ENCODE assay signal across 8 cellular contexts in the genomic region with DNA sequence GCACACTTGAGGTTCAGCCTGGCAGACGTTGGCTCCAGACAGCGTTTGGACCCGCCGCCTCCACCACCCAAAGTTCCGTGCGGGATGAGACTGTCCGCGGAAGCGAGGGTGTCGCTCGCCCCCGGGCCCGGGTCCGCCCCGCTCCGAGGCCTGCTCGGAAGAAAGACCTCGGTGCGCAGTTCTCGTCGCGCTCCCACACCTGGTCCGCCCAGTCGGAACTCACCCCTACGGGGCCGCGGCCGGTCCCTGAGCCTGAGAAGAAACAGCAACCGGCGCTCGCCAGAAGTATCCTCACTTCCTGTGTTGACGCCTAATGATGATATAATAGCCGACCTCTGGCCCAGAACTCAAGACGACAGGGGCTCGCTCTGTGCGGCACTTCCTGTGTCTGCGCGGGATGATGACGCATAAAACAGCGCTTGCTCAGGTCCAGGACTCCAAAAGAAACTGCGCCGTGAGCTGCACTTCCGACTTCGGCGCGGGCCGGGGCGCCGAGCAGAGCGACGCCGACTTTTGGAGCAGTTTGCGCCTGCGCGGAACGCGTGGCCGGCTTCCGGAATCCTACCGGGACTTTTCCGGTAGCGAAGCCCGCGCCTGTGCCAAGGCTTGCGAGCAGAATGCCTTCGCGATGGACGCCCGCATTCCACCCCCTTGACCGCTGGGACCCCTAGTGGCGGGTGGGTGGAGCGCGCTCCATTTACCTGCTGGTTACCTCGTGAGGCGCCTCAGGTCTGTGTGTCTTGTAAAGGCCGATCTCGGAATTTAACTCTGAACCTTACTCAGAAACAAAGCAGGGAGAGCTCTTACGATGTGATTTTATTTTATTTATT. TPM values are rescaled to one million over a fixed set of nuclear protein-coding genes. Genes with fewer than 3 reads are reported as not detected.
A peak's percentile ranks its signal among the peaks of the same experiment; 100 is the strongest.
DNase-seq lines count a peak whose midpoint lies in the region; ATAC-seq and TF ChIP-seq lines count a peak whose summit lies in the region.
"Not testable (repeated sequence)": the region's sequence is repeated elsewhere in the genome, so short reads cannot be mapped to it uniquely, and the experiment has no call there.

A gene (minus strand): TSS at position 323 of the 830 bp plus-strand sequence. CDS start 1,539 bp downstream, outside the sequence.

- DNase-seq in GM13977 (ENCODE audit: low spot score) = peak; percentile 97
- DNase-seq in NCI-H187 (lab: John Stamatoyannopoulos, UW) = peak; percentile 92 to 96
- peak; percentile 88 to 100 (median 99) for DNase-seq in T-helper 2 cell
- peak; percentile 98 to 99 (median 99) for DNase-seq in right cardiac atrium
- peak; percentile 99 for DNase-seq in putamen (ENCODE audit: low spot score)
- peak; percentile 98 to 99 for DNase-seq in vagina (ENCODE audit: extremely low spot score in 2 of 2)

- not testable (repeated sequence) for H3K9me3 ChIP-seq in right cardiac atrium (ENCODE audit: control insufficient read depth, low read length); vagina

- in situ Hi-C loops in GM13977 (cut with MboI; ENCODE audit: low pct_unique_long_range_greater_than_20kb, low sequenced_read_pairs, unreplicated experiment) = loop anchor here (5.0 kb wide), 1 partner anchor 67 kb away; a partner anchor contains a TSS

- ATAC-seq in HG02885 (IDR thresholded peaks at IDR 0.05; ENCODE audit: poor library complexity, unreplicated experiment) (peak; percentile 97), right cardiac atrium (peak; percentile 98)

- H3K27ac ChIP-seq in angular gyrus (ENCODE audit: low read depth, low read length) (peak within 1 kb of the TSS; percentile 77), right cardiac atrium (ENCODE audit: low read length) (peak within 1 kb of the TSS; percentile 75), vagina (peak within 1 kb of the TSS; percentile 79)

- peak within 1 kb of the TSS; percentile 58 for H3K4me3 ChIP-seq in right cardiac atrium (ENCODE audit: low read length)
- H3K4me3 ChIP-seq in vagina = peak within 1 kb of the TSS; percentile 63 to 65

- not testable (repeated sequence) for TF ChIP-seq CTCF in GM13977 (IDR thresholded peaks at IDR 0.05; ENCODE audit: extremely low read depth, insufficient read depth, missing control alignments)
- TF ChIP-seq CTCF in vagina (IDR thresholded peaks at IDR 0.05) = peak; percentile 11 to 25 (median 18)

- not testable (repeated sequence) for H3K27me3 ChIP-seq in right cardiac atrium (ENCODE audit: control insufficient read depth, insufficient read depth); vagina

- intact Hi-C loops in right cardiac atrium (cut with DNase I); vagina (cut with DNase I): not testable (repeated sequence)

- H3K4me1 ChIP-seq in right cardiac atrium (ENCODE audit: control insufficient read depth, insufficient read depth, low read length); vagina: not testable (repeated sequence)

- peak in 1 of 2 donors; percentile 36 for TF ChIP-seq POLR2A in vagina (IDR thresholded peaks at IDR 0.05)

- under 1% methylated on average over 59 of the region's 78 CpGs for WGBS in right cardiac atrium

- H3K36me3 ChIP-seq in vagina = not testable (repeated sequence)

RNA-seq across cellular contexts. Expression of the gene that starts here (rescaled TPM):
- 10 to 100 TPM; 16.9 to 25.4 (median 21.8) TPM for total RNA-seq in right cardiac atrium
- 21.6 TPM for polyA plus RNA-seq in right cardiac atrium
- 35.6 TPM for total RNA-seq in vagina

Comparison
In these comparisons a context has a peak if more than half of its experiments do, and no peak if none do; other contexts are left out.
1. Peak in every context shown above with its lines: DNase-seq, ATAC-seq, H3K4me3 ChIP-seq and H3K27ac ChIP-seq.